Comparison of ENCODE assay signal across 15 cellular contexts in genomic region chr17:43983196-43983514, GRCh38. TPM values are rescaled to one million over a fixed set of nuclear protein-coding genes. Genes with fewer than 3 reads are reported as not detected.
DNase-seq lines count a peak whose midpoint lies in the region; FAIRE-seq and TF ChIP-seq lines count a peak whose summit lies in the region.
"Had no signal": no experiment of that assay in that cellular context is flagged by ENCODE, and none has a peak within 500 bp of the region (broad histone marks: within the 10 kb centered on the region; RNA-seq: fewer than 3 reads in every experiment).

No MANE protein-coding gene starts in this region.

- no peaks in the 10 kb centered on the region for H3K4me1 Mint-ChIP-seq in activated naive CD4-positive, alpha-beta T cell treated with anti-CD3 and anti-CD28 coated beads for 36 hours (ENCODE audit: low read depth)
- H3K4me1 Mint-ChIP-seq in type B pancreatic cell (ENCODE audit: unreplicated experiment) = no peaks in the 10 kb centered on the region

- no peaks in the 10 kb centered on the region for H3K9me3 Mint-ChIP-seq in activated naive CD4-positive, alpha-beta T cell treated with anti-CD3 and anti-CD28 coated beads for 36 hours
- no peaks in the 10 kb centered on the region for H3K9me3 Mint-ChIP-seq in type B pancreatic cell

- intact Hi-C loops in activated naive CD4-positive, alpha-beta T cell treated with anti-CD3 and anti-CD28 coated beads for 36 hours (cut with micrococcal nuclease) = no loop called here
- intact Hi-C loops in kidney (cut with DNase I) = no loop called here

- H3K27ac ChIP-seq in ectodermal cell (ENCODE audit: insufficient read depth, low read depth, low read length, poor library complexity, severe bottlenecking) (no peak overlapping the region), kidney (ENCODE audit: low read depth in 2 of 2, low read length in 2 of 2) (no peak overlapping the region)

- no peak for DNase-seq in activated naive CD4-positive, alpha-beta T cell treated with anti-CD3 and anti-CD28 coated beads for 36 hours
- DNase-seq in activated naive CD4-positive, alpha-beta T cell treated with Interleukin-2 at 50 U/mL for 16 hours = no peak
- no peak for DNase-seq in type B pancreatic cell (ENCODE audit: extremely low spot score, unreplicated experiment)
- no peak for DNase-seq in SW 1271 (lab: John Stamatoyannopoulos, UW)
- no peak for DNase-seq in anterior cingulate cortex (lab: John Stamatoyannopoulos, UW)
- no peak for DNase-seq in kidney
- DNase-seq: activated CD4-positive, alpha-beta T cell treated with anti-CD3 and anti-CD28 coated beads for 48 hours; activated effector memory CD4-positive, alpha-beta T cell treated with Interleukin-2 at 50 U/mL for 16 hours; central memory CD4-positive, alpha-beta T cell; NCI-H446; T-helper 1 cell had no signal

- WGBS in ectodermal cell, 2 experiments = 28 to 41% methylated on average over 4 to 5 of the region's 5 CpGs

- FAIRE-seq in kidney (lab: Jason Lieb, UNC) = no peak
- FAIRE-seq: A204.1 had no signal

- H3K27me3 Mint-ChIP-seq in activated naive CD4-positive, alpha-beta T cell treated with anti-CD3 and anti-CD28 coated beads for 36 hours (ENCODE audit: low read depth) = peaks cover 34% of the 10 kb centered on the region
- peaks cover 90% of the 10 kb centered on the region for H3K27me3 Mint-ChIP-seq in type B pancreatic cell

- H3K36me3 ChIP-seq in ectodermal cell (ENCODE audit: control insufficient read depth, insufficient read depth, low read length) = no peaks in the 10 kb centered on the region
- H3K36me3 ChIP-seq in mucosa of stomach (ENCODE audit: control insufficient read depth, insufficient read depth, low read length) = no peaks in the 10 kb centered on the region
- no peaks in the 10 kb centered on the region for H3K36me3 ChIP-seq in kidney (ENCODE audit: control insufficient read depth in 1 of 2, insufficient read depth in 2 of 2, low read length in 2 of 2)

- H3K4me3 Mint-ChIP-seq in activated naive CD4-positive, alpha-beta T cell treated with anti-CD3 and anti-CD28 coated beads for 36 hours = peak overlapping the region; percentile 52
- peak overlapping the region; percentile 78 for H3K4me3 Mint-ChIP-seq in type B pancreatic cell

- H3K27me3 ChIP-seq in ectodermal cell (ENCODE audit: control insufficient read depth, insufficient read depth, low read length, poor library complexity, severe bottlenecking) = peaks cover 27% of the 10 kb centered on the region
- peaks cover 81% of the 10 kb centered on the region for H3K27me3 ChIP-seq in mucosa of stomach (ENCODE audit: control insufficient read depth, insufficient read depth, low read length)

- H3K9me3 ChIP-seq in ectodermal cell (ENCODE audit: control insufficient read depth, low read length) = no peaks in the 10 kb centered on the region
- no peaks in the 10 kb centered on the region for H3K9me3 ChIP-seq in mucosa of stomach (ENCODE audit: control insufficient read depth, low read length)
- no peaks in the 10 kb centered on the region for H3K9me3 ChIP-seq in kidney (ENCODE audit: control insufficient read depth in 1 of 2, low read length in 2 of 2)

- no peaks in the 10 kb centered on the region for H3K36me3 Mint-ChIP-seq in activated naive CD4-positive, alpha-beta T cell treated with anti-CD3 and anti-CD28 coated beads for 36 hours (ENCODE audit: low read depth)
- no peaks in the 10 kb centered on the region for H3K36me3 Mint-ChIP-seq in type B pancreatic cell

- no peak overlapping the region for H3K27ac Mint-ChIP-seq in activated naive CD4-positive, alpha-beta T cell treated with anti-CD3 and anti-CD28 coated beads for 36 hours
- no peak overlapping the region for H3K27ac Mint-ChIP-seq in type B pancreatic cell

- TF ChIP-seq CTCF in type B pancreatic cell (conservative IDR thresholded peaks at IDR 0.05) (no peak), kidney (IDR thresholded peaks at IDR 0.05; ENCODE audit: borderline replicate concordance, extremely low read depth, insufficient read depth) (no peak)

- peak overlapping the region; percentile 53 for H3K4me3 ChIP-seq in ectodermal cell (ENCODE audit: insufficient read depth, low read depth, low read length)
- H3K4me3 ChIP-seq in mucosa of stomach (ENCODE audit: low read length) = peak overlapping the region; percentile 19
- no peak overlapping the region for H3K4me3 ChIP-seq in kidney (ENCODE audit: low read length in 2 of 2)

- CTCF ChIA-PET in activated naive CD4-positive, alpha-beta T cell treated with anti-CD3 and anti-CD28 coated beads for 36 hours (lab: Charles Lee) = interaction anchor here (0.6 to 1.9 kb wide), 9 partner anchors 8 to 185 kb away, joined by 3 to 7 read pairs (median 3); no protein-coding TSS in a partner anchor

- H3K9ac ChIP-seq in mucosa of stomach (ENCODE audit: low read length) (no peak overlapping the region), kidney (ENCODE audit: low read length in 2 of 2) (no peak overlapping the region)

- peaks cover 14% of the 10 kb centered on the region for H3K4me1 ChIP-seq in ectodermal cell (ENCODE audit: control insufficient read depth, insufficient read depth, low read length)
- peaks cover 22% of the 10 kb centered on the region for H3K4me1 ChIP-seq in mucosa of stomach (ENCODE audit: control insufficient read depth, insufficient read depth, low read length)
- H3K4me1 ChIP-seq in kidney (ENCODE audit: control insufficient read depth in 1 of 2, insufficient read depth in 1 of 2, low read depth in 1 of 2, low read length in 2 of 2) = peaks cover 0 to 6% of the 10 kb centered on the region in 2 donors

RNA-seq across cellular contexts. Expression of gene NAGS, which starts 21.3 kb away (rescaled TPM):
- total RNA-seq in activated naive CD4-positive, alpha-beta T cell treated with anti-CD3 and anti-CD28 coated beads for 36 hours = under 1 TPM; 0.17 to 0.31 TPM
- 0.91 TPM for polyA plus RNA-seq in ectodermal cell (2013, experiment 1 of 4)
- 0.85 TPM for polyA plus RNA-seq in ectodermal cell (2013, experiment 2 of 4)
- 1.5 TPM for polyA plus RNA-seq in ectodermal cell (2013, experiment 3 of 4)
- 1.1 TPM for polyA plus RNA-seq in ectodermal cell (2013, experiment 4 of 4)
- 1.9 and 2.1 TPM in 2 replicates for total RNA-seq in type B pancreatic cell (ENCODE audit: low replicate concordance)
- 3.5 TPM for total RNA-seq in kidney
- polyA plus RNA-seq in kidney (ENCODE audit: insufficient read depth, low read depth, low replicate concordance) = 8.7 TPM

RNA-seq across cellular contexts. Expression of gene PYY, which starts 29.4 kb away (rescaled TPM):
- total RNA-seq in activated naive CD4-positive, alpha-beta T cell treated with anti-CD3 and anti-CD28 coated beads for 36 hours = not detected
- not detected for polyA plus RNA-seq in ectodermal cell (2013, experiment 1 of 4)
- not detected for polyA plus RNA-seq in ectodermal cell (2013, experiment 2 of 4)
- 0.75 TPM for polyA plus RNA-seq in ectodermal cell (2013, experiment 3 of 4)
- polyA plus RNA-seq in ectodermal cell (2013, experiment 4 of 4) = 0.69 TPM
- total RNA-seq in type B pancreatic cell (ENCODE audit: low replicate concordance) (2.3 and 3.5 TPM in 2 replicates), kidney (not detected)
- polyA plus RNA-seq in kidney (ENCODE audit: insufficient read depth, low read depth, low replicate concordance) = not detected
- total RNA-seq: HT-29 had no signal

RNA-seq across cellular contexts. Expression of gene TMEM101, which starts 31.6 kb away (rescaled TPM):
- 10 to 100 TPM; 25.6 to 26.7 TPM for total RNA-seq in activated naive CD4-positive, alpha-beta T cell treated with anti-CD3 and anti-CD28 coated beads for 36 hours
- 35.4 TPM for polyA plus RNA-seq in ectodermal cell (2013, experiment 1 of 4)
- 40.2 TPM for polyA plus RNA-seq in ectodermal cell (2013, experiment 2 of 4)
- 32.5 TPM for polyA plus RNA-seq in ectodermal cell (2013, experiment 3 of 4)
- polyA plus RNA-seq in ectodermal cell (2013, experiment 4 of 4) = 39.3 TPM
- 33.8 and 34.4 TPM in 2 replicates for total RNA-seq in type B pancreatic cell (ENCODE audit: low replicate concordance)
- total RNA-seq in kidney = 31.2 TPM
- 111 TPM for polyA plus RNA-seq in kidney (ENCODE audit: insufficient read depth, low read depth, low replicate concordance)

RNA-seq across cellular contexts. Expression of gene PPY, which starts 40.9 kb away (rescaled TPM):
- total RNA-seq in activated naive CD4-positive, alpha-beta T cell treated with anti-CD3 and anti-CD28 coated beads for 36 hours = not detected
- not detected for polyA plus RNA-seq in ectodermal cell (2013, experiment 1 of 4)
- polyA plus RNA-seq in ectodermal cell (2013, experiment 2 of 4) = not detected
- polyA plus RNA-seq in ectodermal cell (2013, experiment 3 of 4) = not detected
- not detected for polyA plus RNA-seq in ectodermal cell (2013, experiment 4 of 4)
- total RNA-seq in type B pancreatic cell (ENCODE audit: low replicate concordance) (29.8 and 65.9 TPM in 2 replicates), kidney (not detected)
- not detected for polyA plus RNA-seq in kidney (ENCODE audit: insufficient read depth, low read depth, low replicate concordance)
- total RNA-seq: HT-29 had no signal

Comparison
In these comparisons a context has a peak if more than half of its experiments do, and no peak if none do; other contexts are left out.
1. H3K4me3 ChIP-seq: peak in ectodermal cell (single experiment) and mucosa of stomach (single experiment); none in kidney (0 of 2).